Comparison of ENCODE assay signal across 30 cellular contexts in the genomic region with DNA sequence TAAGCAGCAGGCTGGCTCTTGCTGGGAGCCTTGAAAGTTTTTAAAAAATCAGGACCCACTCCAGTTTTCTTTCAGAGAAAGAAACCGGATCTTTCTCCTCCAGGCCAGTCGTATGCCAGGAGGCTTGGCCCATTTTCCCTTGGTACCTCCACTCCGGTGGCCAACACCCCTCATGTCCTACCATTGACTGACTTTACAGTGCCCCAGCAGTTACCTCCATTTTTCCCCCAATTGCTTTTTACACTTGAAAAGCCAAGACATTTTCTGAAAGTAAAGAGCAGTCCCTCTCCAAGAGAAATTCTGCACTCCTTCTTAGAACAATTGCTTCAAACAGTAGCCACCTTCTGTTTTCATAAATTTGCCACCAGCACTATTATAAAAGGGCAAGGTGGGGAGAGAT.
"Had no signal": no experiment of that assay in that cellular context is flagged by ENCODE, and none has a peak within 500 bp of the region (broad histone marks: within the 10 kb centered on the region; RNA-seq: fewer than 3 reads in every experiment).

No MANE protein-coding gene starts in this region.

- DNase-seq: naive B cell; nephron progenitor cell; nucleus accumbens; ovary; posterior cingulate gyrus; psoas muscle; right cardiac atrium; right lobe of liver; sigmoid colon; small intestine; stimulated activated CD4-positive, alpha-beta T cell treated with anti-CD3 and anti-CD28 coated beads, Interleukin-15, amount 100 ng/mL, for 24 hours; stimulated activated CD4-positive, alpha-beta T cell treated with anti-CD3 and anti-CD28 coated beads, Interleukin-2, amount 100 ng/mL, for 24 hours; stimulated activated CD4-positive, alpha-beta T cell treated with anti-CD3 and anti-CD28 coated beads, Interleukin-2, amount 100 ng/mL, for 48 hours; stimulated activated CD4-positive, alpha-beta T cell treated with anti-CD3 and anti-CD28 coated beads, Interleukin-4, amount 100 ng/mL, for 24 hours; stimulated activated naive B cell treated with anti-CD40 and anti-IgM and Interleukin-4, amounts not matched to agents 10 μg/mL and 1 μg/mL and 100 μg/mL, for 72 hours; stimulated activated naive CD4-positive, alpha-beta T cell treated with Interleukin-2 at 50 U/mL for 16 hours; substantia nigra; testis; tibial artery; transverse colon; upper lobe of right lung; uterus had no signal

- H3K27ac Mint-ChIP-seq: natural killer cell treated with Interleukin-12 subunit alpha and Interleukin-12 subunit beta and Interleukin-15 and Interleukin-18, amount 100 ng/mL, for 72 hours; stimulated activated naive B cell treated with anti-CD40 and anti-IgM and Interleukin-4, amounts not matched to agents 10 μg/mL and 1 μg/mL and 100 μg/mL, for 72 hours; type B pancreatic cell had no signal

- H3K27me3 ChIP-seq: ovary, right lobe of liver, testis, transverse colon, uterus had no signal

- H3K79me2 ChIP-seq: parathyroid adenoma had no signal

- H3K9ac ChIP-seq: parathyroid adenoma had no signal

- ATAC-seq: natural killer cell treated with Interleukin-12 subunit alpha and Interleukin-12 subunit beta and Interleukin-15 and Interleukin-18, amount 100 ng/mL, for 72 hours; psoas muscle; right cardiac atrium; right lobe of liver; stimulated activated effector memory CD8-positive, alpha-beta T cell treated with anti-CD3 and anti-CD28 coated beads, Interleukin-12 subunit alpha, Interleukin-12 subunit beta, amount 100 ng/mL, for 72 hours; stimulated activated naive B cell treated with anti-CD40 and anti-IgM and Interleukin-4, amounts not matched to agents 10 μg/mL and 1 μg/mL and 100 μg/mL, for 72 hours had no signal

- H3K4me3 Mint-ChIP-seq: naive B cell; natural killer cell treated with Interleukin-12 subunit alpha and Interleukin-12 subunit beta and Interleukin-15 and Interleukin-18, amount 100 ng/mL, for 72 hours; nephron progenitor cell; neural crest cell; stimulated activated effector memory CD8-positive, alpha-beta T cell treated with anti-CD3 and anti-CD28 coated beads, Interleukin-12 subunit alpha, Interleukin-12 subunit beta, amount 100 ng/mL, for 72 hours; stimulated activated naive B cell treated with anti-CD40 and anti-IgM and Interleukin-4, amounts not matched to agents 10 μg/mL and 1 μg/mL and 100 μg/mL, for 72 hours; stimulated activated naive CD8-positive, alpha-beta T cell treated with anti-CD3 and anti-CD28 coated beads, Interleukin-15, Interleukin-2, amounts not matched to agents 100 ng/mL and 50 ng/mL, for 24 hours; type B pancreatic cell had no signal

- H3K9me3 Mint-ChIP-seq: natural killer cell treated with Interleukin-12 subunit alpha and Interleukin-12 subunit beta and Interleukin-15 and Interleukin-18, amount 100 ng/mL, for 72 hours had no signal

- H3K36me3 Mint-ChIP-seq: natural killer cell treated with Interleukin-12 subunit alpha and Interleukin-12 subunit beta and Interleukin-15 and Interleukin-18, amount 100 ng/mL, for 72 hours; type B pancreatic cell had no signal

- H3K9me3 ChIP-seq: neutrophil, ovary, psoas muscle, right lobe of liver, sigmoid colon, suprapubic skin, testis, tibial artery, transverse colon, upper lobe of right lung, uterus had no signal

- H2AFZ ChIP-seq: parathyroid adenoma had no signal

- H3K4me1 ChIP-seq: parathyroid adenoma, psoas muscle, right lobe of liver, sigmoid colon, suprapubic skin, tibial artery, transverse colon, upper lobe of right lung, uterus had no signal

- H3K4me3 ChIP-seq: ovary, psoas muscle, right lobe of liver, sigmoid colon, suprapubic skin, testis, tibial artery, transverse colon, upper lobe of right lung, uterus had no signal

- H3K27ac ChIP-seq: neutrophil, ovary, parathyroid adenoma, psoas muscle, right lobe of liver, sigmoid colon, suprapubic skin, testis, tibial artery, transverse colon, upper lobe of right lung, uterus had no signal

- H3K36me3 ChIP-seq: neutrophil, ovary, right lobe of liver, sigmoid colon, suprapubic skin, tibial artery, transverse colon, upper lobe of right lung, uterus had no signal

- FAIRE-seq: small intestine had no signal
